10 cellular contexts compared by ENCODE assay signal in the genomic region with DNA sequence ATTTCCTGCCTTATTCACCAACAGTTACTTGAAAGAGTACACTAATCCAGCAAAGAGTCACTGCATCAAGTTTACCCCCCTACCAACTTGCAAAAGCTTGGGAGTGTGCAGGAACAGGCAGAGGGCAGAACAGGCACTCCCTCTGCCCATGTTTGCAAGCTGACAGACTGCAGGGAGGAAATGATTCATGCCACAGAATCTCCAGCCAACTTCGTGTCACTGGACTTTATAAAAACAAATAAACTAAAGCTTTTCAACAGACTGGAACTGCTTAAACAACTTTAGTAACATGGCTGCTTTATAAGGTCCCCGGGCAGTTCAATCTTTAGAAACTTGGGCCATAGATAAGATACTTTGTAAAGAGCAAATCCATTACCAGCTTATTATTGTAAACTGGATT.
DNase-seq lines count a peak whose midpoint lies in the region; ATAC-seq and TF ChIP-seq lines count a peak whose summit lies in the region.
"Had no signal": no experiment of that assay in that cellular context is flagged by ENCODE, and none has a peak within 500 bp of the region (broad histone marks: within the 10 kb centered on the region; RNA-seq: fewer than 3 reads in every experiment).

No MANE protein-coding gene starts in this region.

- H3K36me3 ChIP-seq in ascending aorta (no peaks in the 10 kb centered on the region), subcutaneous abdominal adipose tissue (ENCODE audit: control insufficient read depth in 5 of 5, insufficient read depth in 5 of 5, low read length in 5 of 5) (no peaks in the 10 kb centered on the region), suprapubic skin (no peaks in the 10 kb centered on the region)

- no peak overlapping the region for H3K27ac Mint-ChIP-seq in activated naive CD4-positive, alpha-beta T cell treated with anti-CD3 and anti-CD28 coated beads for 36 hours

- no peak for TF ChIP-seq EP300 in suprapubic skin (IDR thresholded peaks at IDR 0.05)

- DNase-seq in HT1080 (ENCODE audit: low read depth) (peak; percentile 97), ascending aorta (ENCODE audit: low spot score in 2 of 2) (peak; percentile 41 to 91), iPS-NIHi11 (ENCODE audit: low spot score) (peak; percentile 18), suprapubic skin (ENCODE audit: low spot score in 2 of 2) (no peak)
- DNase-seq in activated naive CD4-positive, alpha-beta T cell treated with anti-CD3 and anti-CD28 coated beads for 36 hours, result no peak
- DNase-seq: NCI-H1436 treated with DMSO at 0.1 percent for 48 hours, retina had no signal

- ATAC-seq in HG03439 (IDR thresholded peaks at IDR 0.05; ENCODE audit: unreplicated experiment) (no peak), GM19463 (IDR thresholded peaks at IDR 0.05; ENCODE audit: unreplicated experiment) (no peak)

- CTCF ChIA-PET in activated naive CD4-positive, alpha-beta T cell treated with anti-CD3 and anti-CD28 coated beads for 36 hours (lab: Charles Lee), result no interaction called here

- no peaks in the 10 kb centered on the region for H3K27me3 Mint-ChIP-seq in activated naive CD4-positive, alpha-beta T cell treated with anti-CD3 and anti-CD28 coated beads for 36 hours (ENCODE audit: low read depth)

- no peak overlapping the region for H3K9ac ChIP-seq in subcutaneous abdominal adipose tissue (ENCODE audit: low read length in 5 of 5)

- H3K4me1 ChIP-seq in ascending aorta, result peaks cover 7 to 63% of the 10 kb centered on the region in 2 donors
- peaks cover 0 to 44% (median 20%) of the 10 kb centered on the region in 5 donors for H3K4me1 ChIP-seq in subcutaneous abdominal adipose tissue (ENCODE audit: control insufficient read depth in 5 of 5, insufficient read depth in 5 of 5, low read length in 5 of 5)
- H3K4me1 ChIP-seq in suprapubic skin, result peaks cover 22% of the 10 kb centered on the region

- H3K9me3 ChIP-seq in ascending aorta (no peaks in the 10 kb centered on the region), subcutaneous abdominal adipose tissue (ENCODE audit: control insufficient read depth in 5 of 5, low read length in 5 of 5) (no peaks in the 10 kb centered on the region), suprapubic skin (no peaks in the 10 kb centered on the region)

- H3K4me3 Mint-ChIP-seq in activated naive CD4-positive, alpha-beta T cell treated with anti-CD3 and anti-CD28 coated beads for 36 hours, result no peak overlapping the region

- 0% methylated on average over 2 of the region's 2 CpGs for WGBS in suprapubic skin

- H3K27ac ChIP-seq in ascending aorta (peak overlapping the region; percentile 62 to 70), subcutaneous abdominal adipose tissue (ENCODE audit: low read depth, low read length) (peak overlapping the region; percentile 7), suprapubic skin (no peak overlapping the region)

- no peaks in the 10 kb centered on the region for H3K36me3 Mint-ChIP-seq in activated naive CD4-positive, alpha-beta T cell treated with anti-CD3 and anti-CD28 coated beads for 36 hours (ENCODE audit: low read depth)

- H3K9me3 Mint-ChIP-seq in activated naive CD4-positive, alpha-beta T cell treated with anti-CD3 and anti-CD28 coated beads for 36 hours, result no peaks in the 10 kb centered on the region

- intact Hi-C loops in ascending aorta (cut with DNase I), result no loop called here
- intact Hi-C loops in activated naive CD4-positive, alpha-beta T cell treated with anti-CD3 and anti-CD28 coated beads for 36 hours (cut with micrococcal nuclease), result no loop called here

- no peak for TF ChIP-seq POLR2A in suprapubic skin (IDR thresholded peaks at IDR 0.05)

- H3K4me1 Mint-ChIP-seq in activated naive CD4-positive, alpha-beta T cell treated with anti-CD3 and anti-CD28 coated beads for 36 hours (ENCODE audit: low read depth), result no peaks in the 10 kb centered on the region

- H3K4me3 ChIP-seq in ascending aorta, result no peak overlapping the region
- no peak overlapping the region for H3K4me3 ChIP-seq in subcutaneous abdominal adipose tissue (ENCODE audit: low read depth in 1 of 5, low read length in 5 of 5)
- no peak overlapping the region for H3K4me3 ChIP-seq in suprapubic skin

- TF ChIP-seq CTCF in ascending aorta (IDR thresholded peaks at IDR 0.05) (peak in 2 of 3 experiments; percentile 16 to 36), suprapubic skin (IDR thresholded peaks at IDR 0.05) (no peak)

- H3K27me3 ChIP-seq in ascending aorta (no peaks in the 10 kb centered on the region), subcutaneous abdominal adipose tissue (ENCODE audit: control insufficient read depth in 5 of 5, insufficient read depth in 4 of 5, low read length in 5 of 5) (no peaks in the 10 kb centered on the region), suprapubic skin (no peaks in the 10 kb centered on the region)

Comparison
In these comparisons a context has a peak if more than half of its experiments do, and no peak if none do; other contexts are left out.
1. DNase-seq: peak in HT1080 (single experiment), ascending aorta (2 of 2) and iPS-NIHi11 (single experiment); none in activated naive CD4-positive, alpha-beta T cell treated with anti-CD3 and anti-CD28 coated beads for 36 hours (single experiment) and suprapubic skin (0 of 2).
2. CTCF ChIP-seq: peak in ascending aorta (2 of 3); none in suprapubic skin (0 of 2).